23 cellular contexts compared by ENCODE assay signal in genomic region chr10:48938281-48938680, GRCh38. TPM values are rescaled to one million over a fixed set of nuclear protein-coding genes. Genes with fewer than 3 reads are reported as not detected.
DNase-seq lines count a peak whose midpoint lies in the region; ATAC-seq and TF ChIP-seq lines count a peak whose summit lies in the region.
"Had no signal": no experiment of that assay in that cellular context is flagged by ENCODE, and none has a peak within 500 bp of the region (broad histone marks: within the 10 kb centered on the region; RNA-seq: fewer than 3 reads in every experiment).

No MANE protein-coding gene starts in this region.

- H3K36me3 Mint-ChIP-seq in neural crest cell (ENCODE audit: low read depth) = no peaks in the 10 kb centered on the region
- H3K36me3 Mint-ChIP-seq: CD4-positive, CD25-positive, alpha-beta regulatory T cell; CD8-positive, alpha-beta memory T cell had no signal

- DNase-seq in right atrium auricular region (ENCODE audit: low spot score) = peak; percentile 38
- no peak for DNase-seq in left ventricle myocardium inferior
- DNase-seq in coronary artery (ENCODE audit: low spot score) = peak; percentile 61
- DNase-seq in neural crest cell (ENCODE audit: low read depth, low spot score) = no peak
- DNase-seq in vagina (ENCODE audit: extremely low spot score in 2 of 2) = peak; percentile 64 to 93
- DNase-seq in mesendoderm = no peak
- no peak for DNase-seq in activated CD4-positive, CD25-positive, alpha-beta regulatory T cell (lab: John Stamatoyannopoulos, UW)
- DNase-seq: 8988T; CD4-positive, CD25-positive, alpha-beta regulatory T cell; CD8-positive, alpha-beta memory T cell; COR-L47; DMS 273 treated with DMSO at 0.1 percent for 48 hours; DMS53; DND-41; EL; GOT3; H7 had no signal

- no peak overlapping the region for H4K5ac ChIP-seq in mesendoderm (ENCODE audit: low read length)

- H3K27me3 ChIP-seq in right atrium auricular region = no peaks in the 10 kb centered on the region
- H3K27me3 ChIP-seq in left ventricle myocardium inferior (ENCODE audit: low read depth) = peaks cover 3% of the 10 kb centered on the region
- H3K27me3 ChIP-seq in vagina = no peaks in the 10 kb centered on the region
- H3K27me3 ChIP-seq in mesendoderm (ENCODE audit: insufficient read depth, low read length, poor library complexity) = no peaks in the 10 kb centered on the region
- H3K27me3 ChIP-seq: BLaER1 had no signal

- no peak overlapping the region for H4K8ac ChIP-seq in mesendoderm (ENCODE audit: low read depth, low read length)

- WGBS in mesendoderm (ENCODE audit: extremely low coverage, insufficient coverage, low lambda C conversion rate) = no CpG with 5 or more reads among the region's 2 CpGs

- H3K36me3 ChIP-seq in right atrium auricular region (no peaks in the 10 kb centered on the region), left ventricle myocardium inferior (no peaks in the 10 kb centered on the region), vagina (no peaks in the 10 kb centered on the region), mesendoderm (ENCODE audit: control insufficient read depth, insufficient read depth, low read length) (no peaks in the 10 kb centered on the region)
- H3K36me3 ChIP-seq: BLaER1 had no signal

- no peak for TF ChIP-seq POLR2A in vagina (IDR thresholded peaks at IDR 0.05)

- H2BK5ac ChIP-seq in mesendoderm (ENCODE audit: low read length) = no peak overlapping the region

- H3K23ac ChIP-seq in mesendoderm (ENCODE audit: low read length) = no peak overlapping the region

- no peak overlapping the region for H3K18ac ChIP-seq in mesendoderm (ENCODE audit: low read length)

- no peaks in the 10 kb centered on the region for H3K79me1 ChIP-seq in mesendoderm (ENCODE audit: low read length)

- H2BK120ac ChIP-seq in mesendoderm (ENCODE audit: low read depth, low read length) = no peak overlapping the region

- H3K27ac Mint-ChIP-seq in neural crest cell (ENCODE audit: unreplicated experiment) = peak overlapping the region; percentile 71
- H3K27ac Mint-ChIP-seq: CD4-positive, CD25-positive, alpha-beta regulatory T cell; CD8-positive, alpha-beta memory T cell had no signal

- no peak overlapping the region for H2BK15ac ChIP-seq in mesendoderm (replicated peaks; ENCODE audit: low read depth)

- peaks cover 24% of the 10 kb centered on the region for H3K4me1 Mint-ChIP-seq in neural crest cell
- H3K4me1 Mint-ChIP-seq: CD4-positive, CD25-positive, alpha-beta regulatory T cell; CD8-positive, alpha-beta memory T cell had no signal

- no peak for ATAC-seq in GM21737 (IDR thresholded peaks at IDR 0.05; ENCODE audit: unreplicated experiment)

- H3K27me3 Mint-ChIP-seq in neural crest cell (ENCODE audit: low read depth) = peaks cover 2% of the 10 kb centered on the region
- H3K27me3 Mint-ChIP-seq: CD4-positive, CD25-positive, alpha-beta regulatory T cell; CD8-positive, alpha-beta memory T cell had no signal

- H3K4me1 ChIP-seq in right atrium auricular region (no peaks in the 10 kb centered on the region), left ventricle myocardium inferior (no peaks in the 10 kb centered on the region), vagina (no peaks in the 10 kb centered on the region), mesendoderm (ENCODE audit: control insufficient read depth, low read depth, low read length) (no peaks in the 10 kb centered on the region)
- H3K4me1 ChIP-seq: BLaER1 had no signal

- H3K4me3 ChIP-seq in right atrium auricular region = no peak overlapping the region
- H3K4me3 ChIP-seq in left ventricle myocardium inferior = no peak overlapping the region
- H3K4me3 ChIP-seq in coronary artery = no peak overlapping the region
- H3K4me3 ChIP-seq in vagina = no peak overlapping the region
- H3K4me3 ChIP-seq in mesendoderm (ENCODE audit: low read length) = no peak overlapping the region
- H3K4me3 ChIP-seq: BLaER1 had no signal

- no peak for TF ChIP-seq CTCF in right atrium auricular region (IDR thresholded peaks at IDR 0.05)
- no peak for TF ChIP-seq CTCF in left ventricle myocardium inferior (IDR thresholded peaks at IDR 0.05; ENCODE audit: borderline replicate concordance)
- TF ChIP-seq CTCF in coronary artery (IDR thresholded peaks at IDR 0.05) = no peak
- TF ChIP-seq CTCF in neural crest cell (conservative IDR thresholded peaks at IDR 0.05) = no peak
- TF ChIP-seq CTCF in vagina (IDR thresholded peaks at IDR 0.05) = no peak

- H3K27ac ChIP-seq in right atrium auricular region (no peak overlapping the region), left ventricle myocardium inferior (replicated peaks) (no peak overlapping the region), coronary artery (no peak overlapping the region), vagina (no peak overlapping the region), mesendoderm (ENCODE audit: low read depth, low read length) (no peak overlapping the region)
- H3K27ac ChIP-seq: BLaER1 had no signal

- no peak overlapping the region for H3K9ac ChIP-seq in mesendoderm (ENCODE audit: low read length)
- H3K9ac ChIP-seq: BLaER1 had no signal

- intact Hi-C loops in left ventricle myocardium inferior (cut with micrococcal nuclease) = no loop called here
- intact Hi-C loops in vagina (cut with DNase I) = no loop called here

- H3K9me3 ChIP-seq in right atrium auricular region (no peaks in the 10 kb centered on the region), left ventricle myocardium inferior (replicated peaks) (no peaks in the 10 kb centered on the region), vagina (no peaks in the 10 kb centered on the region)
- H3K9me3 ChIP-seq: BLaER1 had no signal

- H3K4me2 ChIP-seq in mesendoderm (ENCODE audit: low read length) = no peak overlapping the region
- H3K4me2 ChIP-seq: BLaER1 had no signal

- H2AK5ac ChIP-seq in mesendoderm (ENCODE audit: low read length) = no peak overlapping the region

- H3K56ac ChIP-seq in mesendoderm (ENCODE audit: low read length) = no peak overlapping the region

- no peaks in the 10 kb centered on the region for H3K79me2 ChIP-seq in mesendoderm (ENCODE audit: control insufficient read depth, insufficient read depth, low read length)

- no peaks in the 10 kb centered on the region for H3K9me3 Mint-ChIP-seq in neural crest cell

- no peak overlapping the region for H3K4ac ChIP-seq in mesendoderm (ENCODE audit: low read depth, low read length)

- H3K4me3 Mint-ChIP-seq in neural crest cell = no peak overlapping the region
- H3K4me3 Mint-ChIP-seq: CD4-positive, CD25-positive, alpha-beta regulatory T cell; CD8-positive, alpha-beta memory T cell had no signal

RNA-seq across cellular contexts. Expression of gene LRRC18, which starts 1.4 kb away (rescaled TPM):
- total RNA-seq in right atrium auricular region (not detected), left ventricle myocardium inferior (not detected), neural crest cell (not detected in 2 replicates), vagina (not detected)
- polyA plus RNA-seq in mesendoderm (2013, experiment 1 of 2) = not detected
- polyA plus RNA-seq in mesendoderm (2013, experiment 2 of 2) = not detected
- total RNA-seq: A673; CD4-positive, CD25-positive, alpha-beta regulatory T cell; CD8-positive, alpha-beta memory T cell; G401; H7; HT-29 had no signal
- polyA plus RNA-seq: AG04450; CD4-positive, CD25-positive, alpha-beta regulatory T cell; CD8-positive, alpha-beta memory T cell had no signal

Comparison
In these comparisons a context has a peak if more than half of its experiments do, and no peak if none do; other contexts are left out.
1. DNase-seq: peak in right atrium auricular region (single experiment), coronary artery (single experiment) and vagina (2 of 2); none in left ventricle myocardium inferior (single experiment), neural crest cell (single experiment), mesendoderm (single experiment) and activated CD4-positive, CD25-positive, alpha-beta regulatory T cell (0 of 4).